Comparison of ENCODE assay signal across 8 cellular contexts in genomic region chr14:23183479-23183878, GRCh38. TPM values are rescaled to one million over a fixed set of nuclear protein-coding genes. Genes with fewer than 3 reads are reported as not detected.
DNase-seq lines count a peak whose midpoint lies in the region; TF ChIP-seq lines count a peak whose summit lies in the region.

TSS of gene SLC7A8 (minus strand) at chr14:23183660. CDS start at chr14:23182914, 746 bp downstream.

- TF ChIP-seq CTCF in tibial artery (IDR thresholded peaks at IDR 0.05), result no peak

- H3K27me3 ChIP-seq in mucosa of rectum (ENCODE audit: control insufficient read depth in 2 of 2, insufficient read depth in 2 of 2, low read length in 2 of 2) (no peaks in the 10 kb centered on the region), tibial artery (no peaks in the 10 kb centered on the region)

- H3K4me1 ChIP-seq in mucosa of rectum (ENCODE audit: control insufficient read depth in 2 of 2, insufficient read depth in 2 of 2, low read length in 2 of 2), result peaks cover 5 to 6% of the 10 kb centered on the region in 2 donors
- peaks cover 0 to 35% (median 20%) of the 10 kb centered on the region in 4 donors for H3K4me1 ChIP-seq in tibial artery

- H3K9me3 ChIP-seq in mucosa of rectum (ENCODE audit: control insufficient read depth in 2 of 2, low read length in 2 of 2), result no peaks in the 10 kb centered on the region
- H3K9me3 ChIP-seq in tibial artery, result no peaks in the 10 kb centered on the region

- H3K9ac ChIP-seq in mucosa of rectum (ENCODE audit: low read depth in 1 of 2, low read length in 2 of 2), result peak within 1 kb of the TSS; percentile 41 to 57

- no peak for TF ChIP-seq POLR2A in erythroblast (IDR thresholded peaks at IDR 0.05; ENCODE audit: low read length)

- H3K27ac ChIP-seq in epithelial cell of prostate, result peak within 1 kb of the TSS; percentile 33
- peak within 1 kb of the TSS; percentile 35 to 56 for H3K27ac ChIP-seq in mucosa of rectum (ENCODE audit: low read depth in 2 of 2, low read length in 2 of 2)
- peak within 1 kb of the TSS; percentile 75 to 78 for H3K27ac ChIP-seq in tibial artery

- peak; percentile 12 for DNase-seq in stimulated activated CD4-positive, alpha-beta T cell treated with anti-CD3 and anti-CD28 coated beads, Interleukin-12 subunit alpha, Interleukin-12 subunit beta, amount 100 ng/mL, for 4 hours
- no peak for DNase-seq in stimulated activated CD4-positive, alpha-beta T cell treated with anti-CD3 and anti-CD28 coated beads, Interleukin-1b, Interleukin-23, amount 100 ng/mL, for 48 hours
- DNase-seq in activated CD4-positive, alpha-beta T cell treated with anti-CD3 and anti-CD28 coated beads, Interleukin-2, amount 50 U/mL, for 1 hour, result peak; percentile 21
- DNase-seq in epithelial cell of prostate (ENCODE audit: low read depth, low spot score), result no peak
- DNase-seq in tibial artery, result peak; percentile 80 to 83
- no peak for DNase-seq in erythroblast (lab: John Stamatoyannopoulos, UW)
- DNase-seq in SK-N-DZ (ENCODE audit: low spot score), result no peak

- no peaks in the 10 kb centered on the region for H3K36me3 ChIP-seq in mucosa of rectum (ENCODE audit: control insufficient read depth in 2 of 2, insufficient read depth in 2 of 2, low read length in 2 of 2)
- H3K36me3 ChIP-seq in tibial artery, result no peaks in the 10 kb centered on the region

- intact Hi-C loops in tibial artery (cut with DNase I; ENCODE audit: low total_unique reads), result loop anchor here (10.0 kb wide), 1 partner anchor 111 kb away; no protein-coding TSS in a partner anchor

- peak within 1 kb of the TSS; percentile 62 to 82 for H3K4me3 ChIP-seq in mucosa of rectum (ENCODE audit: low read length in 2 of 2)
- peak within 1 kb of the TSS; percentile 60 to 64 for H3K4me3 ChIP-seq in tibial artery

RNA-seq across cellular contexts. Expression of gene SLC7A8, which starts in this region (rescaled TPM):
- 0.63 TPM in 1 of 2 replicates, not detected in the other for polyA plus RNA-seq in SK-N-DZ (2014; cell fraction: cytosol; rRNA removed)
- not detected in 2 replicates for polyA plus RNA-seq in SK-N-DZ (2014; cell fraction: nucleus; rRNA removed)

Comparison
In these comparisons a context has a peak if more than half of its experiments do, and no peak if none do; other contexts are left out.
1. DNase-seq: peak in stimulated activated CD4-positive, alpha-beta T cell treated with anti-CD3 and anti-CD28 coated beads, Interleukin-12 subunit alpha, Interleukin-12 subunit beta, amount 100 ng/mL, for 4 hours (single experiment), activated CD4-positive, alpha-beta T cell treated with anti-CD3 and anti-CD28 coated beads, Interleukin-2, amount 50 U/mL, for 1 hour (single experiment) and tibial artery (2 of 2); none in stimulated activated CD4-positive, alpha-beta T cell treated with anti-CD3 and anti-CD28 coated beads, Interleukin-1b, Interleukin-23, amount 100 ng/mL, for 48 hours (single experiment), epithelial cell of prostate (single experiment), erythroblast (0 of 2) and SK-N-DZ (single experiment).
2. Peak in every context shown above with its lines, with median percentiles within 50 percentile points of each other: H3K27ac ChIP-seq.